ENCODE assay signal across 20 cellular contexts in the genomic region with DNA sequence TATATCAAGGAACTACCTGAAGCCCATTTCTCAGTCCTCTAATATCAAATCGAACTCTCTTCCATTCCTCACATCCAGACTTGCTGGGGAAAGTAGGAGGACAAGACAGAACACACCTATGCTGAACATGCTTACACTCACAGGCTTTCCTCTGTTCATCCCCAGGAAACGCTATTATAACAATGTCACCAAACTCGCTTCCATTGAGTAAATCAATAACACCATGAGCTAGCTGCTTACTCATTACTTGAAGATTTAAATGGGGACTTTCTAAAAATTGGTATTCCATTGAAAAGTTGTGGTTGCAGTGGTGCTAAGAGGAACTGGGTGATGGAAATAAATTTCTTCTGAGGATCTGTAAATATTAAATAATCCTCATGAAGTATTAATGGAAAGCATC.
"Had no signal": no experiment of that assay in that cellular context is flagged by ENCODE, and none has a peak within 500 bp of the region (broad histone marks: within the 10 kb centered on the region; RNA-seq: fewer than 3 reads in every experiment).

No MANE protein-coding gene starts in this region.

- ATAC-seq: gastroesophageal sphincter; left colon; naive thymus-derived CD4-positive, alpha-beta T cell; psoas muscle; right cardiac atrium had no signal

- FAIRE-seq: keratinocyte had no signal

- DNase-seq: activated CD4-positive, alpha-beta T cell treated with anti-CD3 and anti-CD28 coated beads for 48 hours; activated CD4-positive, alpha-beta T cell treated with anti-CD3 and anti-CD28 coated beads, Interleukin-2, amount 50 U/mL, for 48 hours; activated CD4-positive, CD25-positive, alpha-beta regulatory T cell; activated CD8-positive, alpha-beta memory T cell treated with anti-CD3 and anti-CD28 coated beads for 24 hours; activated effector memory CD4-positive, alpha-beta T cell treated with Interleukin-2 at 50 U/mL for 16 hours; activated naive CD4-positive, alpha-beta T cell treated with Interleukin-2 at 50 U/mL for 16 hours; activated naive CD8-positive, alpha-beta T cell treated with anti-CD3 and anti-CD28 coated beads for 36 hours; dorsolateral prefrontal cortex; effector memory CD4-positive, alpha-beta T cell; hippocampal formation; left colon; midbrain; naive thymus-derived CD4-positive, alpha-beta T cell; occipital lobe; psoas muscle; right cardiac atrium; spleen; stimulated activated naive CD4-positive, alpha-beta T cell had no signal
